In genomic region chr5:113552620-113553019, GRCh38 we compare ENCODE assay signal across 30 cellular contexts.
"Had no signal": no experiment of that assay in that cellular context is flagged by ENCODE, and none has a peak within 500 bp of the region (broad histone marks: within the 10 kb centered on the region; RNA-seq: fewer than 3 reads in every experiment).

No MANE protein-coding gene starts in this region.

- H3K27me3 ChIP-seq: adrenal gland, ascending aorta, cardiac muscle cell had no signal

- H3K4me3 ChIP-seq: adrenal gland, ascending aorta, cardiac muscle cell had no signal

- H3K9me3 ChIP-seq: adrenal gland, ascending aorta had no signal

- ATAC-seq: activated CD8-positive, alpha-beta T cell treated with anti-CD3 and anti-CD28 coated beads for 36 hours; activated T-cell treated with anti-CD3 and anti-CD28 coated beads, Interleukin-2, amount 50 U/mL, for 4 hours; activated T-cell treated with anti-CD3 and anti-CD28 coated beads, Interleukin-2, amount 50 U/mL, for 72 hours; activated T-helper 17 cell treated with anti-CD3 and anti-CD28 coated beads, Interleukin-2, amount 50 U/mL, for 72 hours had no signal

- H3K27ac ChIP-seq: adrenal gland, ascending aorta, cardiac muscle cell, VCaP had no signal

- H3K4me1 ChIP-seq: adrenal gland, ascending aorta had no signal

- DNase-seq: activated B cell treated with CpG ODN at 0.5 μM for 24 hours; activated CD4-positive, alpha-beta memory T cell treated with anti-CD3 and anti-CD28 coated beads for 36 hours; activated CD4-positive, alpha-beta T cell treated with anti-CD3 and anti-CD28 coated beads for 4 hours; activated CD4-positive, alpha-beta T cell treated with anti-CD3 and anti-CD28 coated beads, Interleukin-2, amount 10 ng/mL, durations not matched to agents 24 days and 14 days; activated CD4-positive, alpha-beta T cell treated with anti-CD3 and anti-CD28 coated beads, Interleukin-2, amount 50 U/mL, for 1 hour; activated CD4-positive, alpha-beta T cell treated with anti-CD3 and anti-CD28 coated beads, Interleukin-2, amount 50 U/mL, for 4 hours; activated CD4-positive, CD25-positive, alpha-beta regulatory T cell treated with anti-CD3 and anti-CD28 coated beads, Interleukin-2, amount 50 U/mL, for 72 hours; activated CD8-positive, alpha-beta memory T cell treated with anti-CD3 and anti-CD28 coated beads, Interleukin-2, amount 50 U/mL, for 4 hours; activated CD8-positive, alpha-beta T cell treated with anti-CD3 and anti-CD28 coated beads for 36 hours; activated effector memory CD4-positive, alpha-beta T cell treated with anti-CD3 and anti-CD28 coated beads, Interleukin-2, amount 50 U/mL, for 16 hours; activated gamma-delta T cell treated with Interleukin-2 at 50 U/mL for 16 hours; activated naive CD4-positive, alpha-beta T cell; activated naive CD4-positive, alpha-beta T cell treated with anti-CD3 and anti-CD28 coated beads for 36 hours; activated naive CD4-positive, alpha-beta T cell treated with anti-CD3 and anti-CD28 coated beads, Interleukin-2, amount 50 U/mL, for 16 hours; activated naive CD8-positive, alpha-beta T cell treated with anti-CD3 and anti-CD28 coated beads for 36 hours; activated T-cell treated with anti-CD3 and anti-CD28 coated beads for 4 hours; activated T-cell treated with anti-CD3 and anti-CD28 coated beads, Interleukin-2, amount 50 U/mL, for 1 hour; activated T-cell treated with anti-CD3 and anti-CD28 coated beads, Interleukin-2, amount 50 U/mL, for 4 hours; activated T-cell treated with anti-CD3 and anti-CD28 coated beads, Interleukin-2, amount 50 U/mL, for 72 hours; adrenal gland; amniotic stem cell; caudate nucleus; cerebellar nuclear complex; T-helper 1 cell; T-helper 2 cell; T-helper 9 cell had no signal
